8 cellular contexts compared by ENCODE assay signal in the genomic region with DNA sequence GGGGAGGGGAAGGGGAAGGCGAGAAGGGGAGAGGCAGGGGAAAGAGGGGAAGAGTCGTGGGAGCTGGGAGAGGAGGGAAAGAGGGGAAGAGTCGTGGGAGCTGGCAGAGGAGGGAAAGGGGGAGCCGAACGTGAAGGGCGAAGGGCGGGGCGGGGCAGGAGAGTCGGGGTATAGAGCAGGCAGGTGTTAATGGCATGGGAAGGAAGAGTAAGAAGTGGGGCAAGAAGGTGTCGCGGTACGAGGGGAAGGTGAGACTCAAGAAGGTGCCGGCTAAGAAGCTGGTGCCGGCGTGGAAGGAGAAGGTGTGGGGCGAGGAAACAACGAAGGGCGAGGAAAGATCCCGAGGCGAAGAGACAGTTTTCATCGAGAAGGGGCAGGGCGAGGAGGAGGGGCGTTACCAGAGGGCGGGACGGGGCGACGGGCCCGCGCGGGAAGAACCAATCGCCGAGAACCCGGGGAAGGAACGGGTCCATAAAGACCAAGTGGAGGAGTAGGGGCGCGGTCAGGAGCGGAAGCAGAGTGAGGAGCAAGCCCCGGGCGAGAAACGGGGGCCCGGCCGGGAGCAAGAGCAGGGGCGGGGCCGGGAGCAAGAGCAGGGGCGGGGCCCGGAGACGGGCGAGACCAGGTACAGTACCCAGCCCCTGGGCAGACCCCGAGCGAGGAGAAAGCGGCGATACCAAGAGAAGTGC. TPM values are rescaled to one million over a fixed set of nuclear protein-coding genes. Genes with fewer than 3 reads are reported as not detected.
DNase-seq lines count a peak whose midpoint lies in the region; ATAC-seq and TF ChIP-seq lines count a peak whose summit lies in the region.

No MANE protein-coding gene starts in this region.

- no peaks in the 10 kb centered on the region for H3K36me3 ChIP-seq in hepatocyte (replicated peaks; ENCODE audit: insufficient read depth, low read depth)

- no peaks in the 10 kb centered on the region for H4K20me1 ChIP-seq in hepatocyte (ENCODE audit: insufficient read depth, poor library complexity, severe bottlenecking)

- H3K4me3 ChIP-seq in astrocyte of the cerebellum (ENCODE audit: low read depth, low read length) (peak overlapping the region; percentile 74), hepatocyte (peak overlapping the region; percentile 83)

- no peaks in the 10 kb centered on the region for H3K9me2 ChIP-seq in hepatocyte (replicated peaks; ENCODE audit: insufficient read depth)

- peaks cover 6% of the 10 kb centered on the region for H3K4me1 ChIP-seq in hepatocyte (ENCODE audit: insufficient read depth)

- H3K9me3 ChIP-seq in hepatocyte (ENCODE audit: low read depth) = no peaks in the 10 kb centered on the region

- no peaks in the 10 kb centered on the region for H3K27me3 ChIP-seq in hepatocyte

- peak; percentile 91 for DNase-seq in NCI-H2029 treated with DMSO at 0.1 percent for 48 hours (lab: John Stamatoyannopoulos, UW)
- peak; percentile 91 for DNase-seq in T1000 (lab: John Stamatoyannopoulos, UW)
- DNase-seq in astrocyte of the cerebellum (ENCODE audit: low read depth) = peak; percentile 82
- DNase-seq in hepatocyte (ENCODE audit: low spot score) = peak; percentile 97
- DNase-seq in retina = peak; percentile 93
- DNase-seq in cortex of kidney (lab: John Stamatoyannopoulos, UW) = no peak

- peaks cover 6% of the 10 kb centered on the region for H3K79me2 ChIP-seq in hepatocyte

- H2AFZ ChIP-seq in hepatocyte = peak overlapping the region; percentile 68

- ATAC-seq in GM18508 (IDR thresholded peaks at IDR 0.05; ENCODE audit: insufficient read depth, unreplicated experiment) = peak; percentile 35
- peak; percentile 56 for ATAC-seq in HG02981 (IDR thresholded peaks at IDR 0.05; ENCODE audit: unreplicated experiment)

- TF ChIP-seq CTCF in astrocyte of the cerebellum (IDR thresholded peaks at IDR 0.05; ENCODE audit: low read depth, low read length, missing control alignments) (no peak), hepatocyte (IDR thresholded peaks at IDR 0.05; ENCODE audit: poor library complexity) (no peak)

- 1% methylated on average over 33 of the region's 52 CpGs for WGBS in hepatocyte (ENCODE audit: low lambda C conversion rate, missing lambda C conversion rate)

- peak overlapping the region; percentile 81 for H3K4me2 ChIP-seq in hepatocyte

- H3K27ac ChIP-seq in hepatocyte = peak overlapping the region; percentile 97

- in situ Hi-C loops in astrocyte of the cerebellum (cut with HindIII; ENCODE audit: low sequenced_read_pairs) = no loop called here

RNA-seq across cellular contexts. Expression of gene CATSPERG, which starts 0.5 kb away (rescaled TPM):
- 14.5 and 19.1 TPM in 2 replicates for total RNA-seq in hepatocyte
- polyA plus RNA-seq in hepatocyte = 26.1 and 38.0 TPM in 2 replicates

RNA-seq across cellular contexts. Expression of gene KCNK6, which starts 16.4 kb away (rescaled TPM):
- 7.1 and 9.0 TPM in 2 replicates for total RNA-seq in hepatocyte
- polyA plus RNA-seq in hepatocyte = 16.0 and 21.5 TPM in 2 replicates

RNA-seq across cellular contexts. Expression of gene YIF1B, which starts 20.3 kb away (rescaled TPM):
- 50.0 and 54.9 TPM in 2 replicates for total RNA-seq in hepatocyte
- 101 and 105 TPM in 2 replicates for polyA plus RNA-seq in hepatocyte

RNA-seq across cellular contexts. Expression of gene C19orf33, which starts 32.0 kb away (rescaled TPM):
- total RNA-seq in hepatocyte = 126 and 153 TPM in 2 replicates
- polyA plus RNA-seq in hepatocyte = 118 and 123 TPM in 2 replicates

RNA-seq across cellular contexts. Expression of gene PSMD8, which starts 38.3 kb away (rescaled TPM):
- 250 and 263 TPM in 2 replicates for total RNA-seq in hepatocyte
- 278 and 312 TPM in 2 replicates for polyA plus RNA-seq in hepatocyte
